Comparison of ENCODE assay signal across 1 cellular context in the genomic region with DNA sequence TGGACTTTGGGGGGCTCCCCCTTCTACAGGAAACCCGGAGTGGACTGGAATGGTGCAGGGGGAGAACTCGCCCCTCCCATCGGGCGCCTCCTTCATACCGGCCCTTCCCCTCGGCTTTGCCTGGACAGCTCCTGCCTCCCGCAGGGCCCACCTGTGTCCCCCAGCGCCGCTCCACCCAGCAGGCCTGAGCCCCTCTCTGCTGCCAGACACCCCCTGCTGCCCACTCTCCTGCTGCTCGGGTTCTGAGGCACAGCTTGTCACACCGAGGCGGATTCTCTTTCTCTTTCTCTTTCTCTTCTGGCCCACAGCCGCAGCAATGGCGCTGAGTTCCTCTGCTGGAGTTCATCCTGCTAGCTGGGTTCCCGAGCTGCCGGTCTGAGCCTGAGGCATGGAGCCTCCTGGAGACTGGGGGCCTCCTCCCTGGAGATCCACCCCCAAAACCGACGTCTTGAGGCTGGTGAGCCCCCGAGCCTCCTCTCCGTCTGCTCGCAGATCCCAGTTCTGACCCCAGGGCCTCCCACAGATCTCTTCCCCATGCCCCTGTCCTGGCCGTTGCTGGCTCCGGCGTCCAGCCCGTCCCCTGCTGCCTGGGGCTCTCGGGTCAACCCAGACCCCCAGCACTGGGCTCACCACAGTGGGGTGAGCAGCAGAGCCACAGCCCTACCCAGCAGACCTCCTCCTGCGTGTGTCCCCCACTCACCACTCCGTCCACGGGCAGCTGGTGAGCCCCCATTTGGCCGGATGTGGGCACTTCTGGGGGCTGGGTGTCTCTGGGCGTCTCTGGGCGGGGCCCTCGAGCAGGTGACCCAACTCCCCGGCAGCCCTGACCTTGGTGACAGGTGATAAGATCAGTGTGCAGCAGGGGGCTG.
TF ChIP-seq lines count a peak whose summit lies in the region.

Gene TNFRSF14, plus strand, starts transcription at position 95 of the 869 bp plus-strand sequence. Its CDS starts 294 bp downstream, at position 389.

TF ChIP-seq in HepG2, 621 proteins besides CTCF, POLR2A, EP300 and RAD21 (continued from another document and continues in another):
- no peak for TF ChIP-seq BHLHE40 (IDR thresholded peaks at IDR 0.05; ENCODE audit: low read length)
- TF ChIP-seq HNF4G (IDR thresholded peaks at IDR 0.05; ENCODE audit: borderline replicate concordance, low read depth, low read length): no peak
- TF ChIP-seq HNF4G (CRISPR knock-in tag; IDR thresholded peaks at IDR 0.05; ENCODE audit: borderline replicate concordance, low read depth): no peak
- peak; percentile 52; the same call in 1 of the 2 replicates for TF ChIP-seq HIVEP1 (CRISPR knock-in tag; IDR thresholded peaks at IDR 0.05)
- no peak; the same call in 1 of the 2 replicates for TF ChIP-seq BORCS8-MEF2B (CRISPR knock-in tag; IDR thresholded peaks at IDR 0.05)
- TF ChIP-seq, protein P1, sequence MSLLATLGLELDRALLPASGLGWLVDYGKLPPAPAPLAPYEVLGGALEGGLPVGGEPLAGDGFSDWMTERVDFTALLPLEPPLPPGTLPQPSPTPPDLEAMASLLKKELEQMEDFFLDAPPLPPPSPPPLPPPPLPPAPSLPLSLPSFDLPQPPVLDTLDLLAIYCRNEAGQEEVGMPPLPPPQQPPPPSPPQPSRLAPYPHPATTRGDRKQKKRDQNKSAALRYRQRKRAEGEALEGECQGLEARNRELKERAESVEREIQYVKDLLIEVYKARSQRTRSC (CRISPR knock-in tag; IDR thresholded peaks at IDR 0.05; ENCODE audit: low read depth): no peak
- TF ChIP-seq, protein P2, sequence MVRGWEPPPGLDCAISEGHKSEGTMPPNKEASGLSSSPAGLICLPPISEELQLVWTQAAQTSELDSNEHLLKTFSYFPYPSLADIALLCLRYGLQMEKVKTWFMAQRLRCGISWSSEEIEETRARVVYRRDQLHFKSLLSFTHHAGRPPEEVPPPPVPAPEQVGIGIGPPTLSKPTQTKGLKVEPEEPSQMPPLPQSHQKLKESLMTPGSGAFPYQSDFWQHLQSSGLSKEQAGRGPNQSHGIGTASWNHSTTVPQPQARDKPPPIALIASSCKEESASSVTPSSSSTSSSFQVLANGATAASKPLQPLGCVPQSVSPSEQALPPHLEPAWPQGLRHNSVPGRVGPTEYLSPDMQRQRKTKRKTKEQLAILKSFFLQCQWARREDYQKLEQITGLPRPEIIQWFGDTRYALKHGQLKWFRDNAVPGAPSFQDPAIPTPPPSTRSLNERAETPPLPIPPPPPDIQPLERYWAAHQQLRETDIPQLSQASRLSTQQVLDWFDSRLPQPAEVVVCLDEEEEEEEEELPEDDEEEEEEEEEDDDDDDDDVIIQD (CRISPR knock-in tag; IDR thresholded peaks at IDR 0.05; ENCODE audit: low read depth): no peak
- no peak for TF ChIP-seq ZGPAT (CRISPR knock-in tag; IDR thresholded peaks at IDR 0.05)
- no peak for TF ChIP-seq ZNF570 (CRISPR knock-in tag; IDR thresholded peaks at IDR 0.05; ENCODE audit: borderline replicate concordance)
- TF ChIP-seq PHF21A (CRISPR knock-in tag; IDR thresholded peaks at IDR 0.05): 0 out of 2 replicates have a peak, but pooled peaks have one; percentile 46
- no peak for TF ChIP-seq FOXK2 (IDR thresholded peaks at IDR 0.05)
- no peak for TF ChIP-seq ZNF24 (IDR thresholded peaks at IDR 0.05)
- TF ChIP-seq GLI4 (CRISPR knock-in tag; IDR thresholded peaks at IDR 0.05; ENCODE audit: borderline replicate concordance): peak; percentile 42; the same call in 1 of the 2 replicates
- no peak; a peak in 1 of 4 replicates for TF ChIP-seq NR2F1 (CRISPR knock-in tag; IDR thresholded peaks at IDR 0.05)
- no peak for TF ChIP-seq KAT7 (CRISPR knock-in tag; IDR thresholded peaks at IDR 0.05; ENCODE audit: borderline replicate concordance)
- TF ChIP-seq, protein P3, sequence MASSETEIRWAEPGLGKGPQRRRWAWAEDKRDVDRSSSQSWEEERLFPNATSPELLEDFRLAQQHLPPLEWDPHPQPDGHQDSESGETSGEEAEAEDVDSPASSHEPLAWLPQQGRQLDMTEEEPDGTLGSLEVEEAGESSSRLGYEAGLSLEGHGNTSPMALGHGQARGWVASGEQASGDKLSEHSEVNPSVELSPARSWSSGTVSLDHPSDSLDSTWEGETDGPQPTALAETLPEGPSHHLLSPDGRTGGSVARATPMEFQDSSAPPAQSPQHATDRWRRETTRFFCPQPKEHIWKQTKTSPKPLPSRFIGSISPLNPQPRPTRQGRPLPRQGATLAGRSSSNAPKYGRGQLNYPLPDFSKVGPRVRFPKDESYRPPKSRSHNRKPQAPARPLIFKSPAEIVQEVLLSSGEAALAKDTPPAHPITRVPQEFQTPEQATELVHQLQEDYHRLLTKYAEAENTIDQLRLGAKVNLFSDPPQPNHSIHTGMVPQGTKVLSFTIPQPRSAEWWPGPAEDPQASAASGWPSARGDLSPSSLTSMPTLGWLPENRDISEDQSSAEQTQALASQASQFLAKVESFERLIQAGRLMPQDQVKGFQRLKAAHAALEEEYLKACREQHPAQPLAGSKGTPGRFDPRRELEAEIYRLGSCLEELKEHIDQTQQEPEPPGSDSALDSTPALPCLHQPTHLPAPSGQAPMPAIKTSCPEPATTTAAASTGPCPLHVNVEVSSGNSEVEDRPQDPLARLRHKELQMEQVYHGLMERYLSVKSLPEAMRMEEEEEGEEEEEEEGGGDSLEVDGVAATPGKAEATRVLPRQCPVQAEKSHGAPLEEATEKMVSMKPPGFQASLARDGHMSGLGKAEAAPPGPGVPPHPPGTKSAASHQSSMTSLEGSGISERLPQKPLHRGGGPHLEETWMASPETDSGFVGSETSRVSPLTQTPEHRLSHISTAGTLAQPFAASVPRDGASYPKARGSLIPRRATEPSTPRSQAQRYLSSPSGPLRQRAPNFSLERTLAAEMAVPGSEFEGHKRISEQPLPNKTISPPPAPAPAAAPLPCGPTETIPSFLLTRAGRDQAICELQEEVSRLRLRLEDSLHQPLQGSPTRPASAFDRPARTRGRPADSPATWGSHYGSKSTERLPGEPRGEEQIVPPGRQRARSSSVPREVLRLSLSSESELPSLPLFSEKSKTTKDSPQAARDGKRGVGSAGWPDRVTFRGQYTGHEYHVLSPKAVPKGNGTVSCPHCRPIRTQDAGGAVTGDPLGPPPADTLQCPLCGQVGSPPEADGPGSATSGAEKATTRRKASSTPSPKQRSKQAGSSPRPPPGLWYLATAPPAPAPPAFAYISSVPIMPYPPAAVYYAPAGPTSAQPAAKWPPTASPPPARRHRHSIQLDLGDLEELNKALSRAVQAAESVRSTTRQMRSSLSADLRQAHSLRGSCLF (CRISPR knock-in tag; IDR thresholded peaks at IDR 0.05; ENCODE audit: borderline replicate concordance): no peak
- TF ChIP-seq GTF3A (CRISPR knock-in tag; conservative IDR thresholded peaks at IDR 0.05): no peak
- TF ChIP-seq, protein P4, sequence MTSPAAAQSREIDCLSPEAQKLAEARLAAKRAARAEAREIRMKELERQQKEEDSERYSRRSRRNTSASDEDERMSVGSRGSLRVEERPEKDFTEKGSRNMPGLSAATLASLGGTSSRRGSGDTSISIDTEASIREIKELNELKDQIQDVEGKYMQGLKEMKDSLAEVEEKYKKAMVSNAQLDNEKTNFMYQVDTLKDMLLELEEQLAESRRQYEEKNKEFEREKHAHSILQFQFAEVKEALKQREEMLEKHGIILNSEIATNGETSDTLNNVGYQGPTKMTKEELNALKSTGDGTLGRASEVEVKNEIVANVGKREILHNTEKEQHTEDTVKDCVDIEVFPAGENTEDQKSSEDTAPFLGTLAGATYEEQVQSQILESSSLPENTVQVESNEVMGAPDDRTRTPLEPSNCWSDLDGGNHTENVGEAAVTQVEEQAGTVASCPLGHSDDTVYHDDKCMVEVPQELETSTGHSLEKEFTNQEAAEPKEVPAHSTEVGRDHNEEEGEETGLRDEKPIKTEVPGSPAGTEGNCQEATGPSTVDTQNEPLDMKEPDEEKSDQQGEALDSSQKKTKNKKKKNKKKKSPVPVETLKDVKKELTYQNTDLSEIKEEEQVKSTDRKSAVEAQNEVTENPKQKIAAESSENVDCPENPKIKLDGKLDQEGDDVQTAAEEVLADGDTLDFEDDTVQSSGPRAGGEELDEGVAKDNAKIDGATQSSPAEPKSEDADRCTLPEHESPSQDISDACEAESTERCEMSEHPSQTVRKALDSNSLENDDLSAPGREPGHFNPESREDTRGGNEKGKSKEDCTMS (CRISPR knock-in tag; conservative IDR thresholded peaks at IDR 0.05): no peak
- TF ChIP-seq PCBP2 (optimal IDR thresholded peaks at IDR 0.05; ENCODE audit: low read depth, low read length, poor library complexity, severe bottlenecking): no peak
- TF ChIP-seq NR2F6 (IDR thresholded peaks at IDR 0.05): peak; percentile 48
- peak; percentile 49; the same call in 1 of the 2 replicates for TF ChIP-seq NR2F6 (CRISPR knock-in tag; IDR thresholded peaks at IDR 0.05)
- no peak for TF ChIP-seq ZNF607 (CRISPR knock-in tag; IDR thresholded peaks at IDR 0.05; ENCODE audit: borderline replicate concordance)
- TF ChIP-seq ZNF547 (CRISPR knock-in tag; IDR thresholded peaks at IDR 0.05): peak; percentile 81
- no peak for TF ChIP-seq ELF1 (CRISPR knock-in tag; IDR thresholded peaks at IDR 0.05)
- no peak for TF ChIP-seq DBP (CRISPR knock-in tag; IDR thresholded peaks at IDR 0.05; ENCODE audit: not compliant biosample characterization)
- TF ChIP-seq TRIM24 (CRISPR knock-in tag; IDR thresholded peaks at IDR 0.05): no peak
- no peak for TF ChIP-seq NFE2L1 (CRISPR knock-in tag; IDR thresholded peaks at IDR 0.05; ENCODE audit: borderline replicate concordance)
- TF ChIP-seq ETS1 (CRISPR knock-in tag; IDR thresholded peaks at IDR 0.05): no peak
- no peak; the same call in 1 of the 2 replicates for TF ChIP-seq THAP11 (CRISPR knock-in tag; IDR thresholded peaks at IDR 0.05)
- no peak for TF ChIP-seq ZNF180 (CRISPR knock-in tag; IDR thresholded peaks at IDR 0.05; ENCODE audit: borderline replicate concordance, low read depth)
- no peak for TF ChIP-seq AGO2 (optimal IDR thresholded peaks at IDR 0.05; ENCODE audit: low read depth, low read length)
- TF ChIP-seq MYC (CRISPR knock-in tag; IDR thresholded peaks at IDR 0.05; ENCODE audit: borderline replicate concordance): peak; percentile 51
- no peak for TF ChIP-seq MAZ (IDR thresholded peaks at IDR 0.05; ENCODE audit: borderline replicate concordance, low read depth, low read length)
- peak; percentile 52; the same call in 1 of the 2 replicates for TF ChIP-seq MAZ (CRISPR knock-in tag; IDR thresholded peaks at IDR 0.05; ENCODE audit: low read depth)
- TF ChIP-seq ZFP36L2 (CRISPR knock-in tag; IDR thresholded peaks at IDR 0.05): no peak
- no peak for TF ChIP-seq ZNF441 (CRISPR knock-in tag; IDR thresholded peaks at IDR 0.05; ENCODE audit: borderline replicate concordance)
- no peak for TF ChIP-seq CHCHD3 (CRISPR knock-in tag; IDR thresholded peaks at IDR 0.05)
- TF ChIP-seq SMARCC2 (IDR thresholded peaks at IDR 0.05): no peak
- no peak for TF ChIP-seq PRDM4 (CRISPR knock-in tag; IDR thresholded peaks at IDR 0.05; ENCODE audit: borderline replicate concordance)
- no peak for TF ChIP-seq PHF20 (CRISPR knock-in tag; IDR thresholded peaks at IDR 0.05)
- peak; percentile 40; the same call in 1 of the 2 replicates for TF ChIP-seq ZNF784 (CRISPR knock-in tag; IDR thresholded peaks at IDR 0.05; ENCODE audit: borderline replicate concordance)
- no peak for TF ChIP-seq NFATC3 (CRISPR knock-in tag; IDR thresholded peaks at IDR 0.05)
- TF ChIP-seq ZKSCAN8 (CRISPR knock-in tag; IDR thresholded peaks at IDR 0.05; ENCODE audit: borderline replicate concordance): no peak
- TF ChIP-seq ARID2 (CRISPR knock-in tag; IDR thresholded peaks at IDR 0.05; ENCODE audit: borderline replicate concordance): 0 out of 2 replicates have a peak, but pooled peaks have one; percentile 18
- no peak for TF ChIP-seq ZNF44 (CRISPR knock-in tag; IDR thresholded peaks at IDR 0.05)
- no peak for TF ChIP-seq ZNF124 (CRISPR knock-in tag; IDR thresholded peaks at IDR 0.05)
